Comparison of ENCODE assay signal across 23 cellular contexts in the genomic region with DNA sequence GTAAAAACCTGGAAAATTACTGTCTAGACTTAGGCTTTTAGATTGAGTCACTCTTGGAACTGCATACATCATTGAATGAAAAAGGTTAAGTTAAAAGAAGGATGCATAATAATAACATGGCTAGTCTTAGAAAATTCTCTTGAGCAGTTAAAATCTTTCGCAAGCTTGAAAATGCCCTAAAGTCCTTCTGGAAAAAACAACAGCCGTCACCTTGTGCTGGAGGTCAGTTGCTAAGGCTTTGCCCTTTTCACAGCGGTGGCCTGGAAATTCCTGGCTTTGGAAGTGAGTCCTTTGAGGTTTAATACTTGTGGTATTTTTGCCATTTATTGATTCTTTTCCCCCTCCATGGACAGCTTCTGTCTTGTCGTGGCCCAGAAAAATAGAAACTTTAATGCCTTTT. TPM values are rescaled to one million over a fixed set of nuclear protein-coding genes. Genes with fewer than 3 reads are reported as not detected.
"Had no signal": no experiment of that assay in that cellular context is flagged by ENCODE, and none has a peak within 500 bp of the region (broad histone marks: within the 10 kb centered on the region; RNA-seq: fewer than 3 reads in every experiment).

No MANE protein-coding gene starts in this region.

- H3K27ac Mint-ChIP-seq: activated CD4-positive, alpha-beta memory T cell treated with anti-CD3 and anti-CD28 coated beads for 36 hours; activated naive CD4-positive, alpha-beta T cell treated with anti-CD3 and anti-CD28 coated beads for 36 hours; activated naive CD8-positive, alpha-beta T cell treated with anti-CD3 and anti-CD28 coated beads, Interleukin-2, amount 10 ng/mL, durations not matched to agents 7 days and 5 days; activated T-cell treated with anti-CD3 and anti-CD28 coated beads, Interleukin-2, amount 50 U/mL, for 72 hours; effector memory CD8-positive, alpha-beta T cell; memory B cell; nephron progenitor cell; stimulated activated naive CD8-positive, alpha-beta T cell treated with anti-CD3 and anti-CD28 coated beads, Interleukin-15, Interleukin-2, amounts not matched to agents 100 ng/mL and 50 ng/mL, for 24 hours; T-helper 17 cell had no signal

- H2AFZ ChIP-seq: parathyroid adenoma had no signal

- H3K4me3 Mint-ChIP-seq: activated CD4-positive, alpha-beta memory T cell treated with anti-CD3 and anti-CD28 coated beads for 36 hours; activated naive CD4-positive, alpha-beta T cell treated with anti-CD3 and anti-CD28 coated beads for 36 hours; activated naive CD8-positive, alpha-beta T cell treated with anti-CD3 and anti-CD28 coated beads, Interleukin-2, amount 10 ng/mL, durations not matched to agents 7 days and 5 days; activated T-cell treated with anti-CD3 and anti-CD28 coated beads, Interleukin-2, amount 50 U/mL, for 72 hours; effector memory CD8-positive, alpha-beta T cell; memory B cell; nephron progenitor cell; stimulated activated naive CD8-positive, alpha-beta T cell treated with anti-CD3 and anti-CD28 coated beads, Interleukin-15, Interleukin-2, amounts not matched to agents 100 ng/mL and 50 ng/mL, for 24 hours; T-helper 17 cell had no signal

- H3K4me3 ChIP-seq: body of pancreas, esophagus squamous epithelium, gastroesophageal sphincter, tibial nerve, uterus had no signal

- H3K27ac ChIP-seq: body of pancreas, esophagus squamous epithelium, gastroesophageal sphincter, uterus had no signal

- H3K4me1 ChIP-seq: body of pancreas, esophagus squamous epithelium, gastroesophageal sphincter, uterus had no signal

- H3K27me3 ChIP-seq: body of pancreas, esophagus squamous epithelium, gastroesophageal sphincter, tibial nerve, uterus had no signal

- H3K79me2 ChIP-seq: parathyroid adenoma had no signal

- H3K9me3 Mint-ChIP-seq: activated naive CD4-positive, alpha-beta T cell treated with anti-CD3 and anti-CD28 coated beads for 36 hours; effector memory CD8-positive, alpha-beta T cell had no signal

- H3K4me1 Mint-ChIP-seq: activated naive CD8-positive, alpha-beta T cell treated with anti-CD3 and anti-CD28 coated beads, Interleukin-2, amount 10 ng/mL, durations not matched to agents 7 days and 5 days; memory B cell had no signal

- H3K36me3 Mint-ChIP-seq: activated CD4-positive, alpha-beta memory T cell treated with anti-CD3 and anti-CD28 coated beads for 36 hours; activated naive CD8-positive, alpha-beta T cell treated with anti-CD3 and anti-CD28 coated beads, Interleukin-2, amount 10 ng/mL, durations not matched to agents 7 days and 5 days; memory B cell had no signal

- H3K36me3 ChIP-seq: esophagus squamous epithelium, gastroesophageal sphincter, tibial nerve, uterus had no signal

- DNase-seq: activated CD4-positive, alpha-beta memory T cell treated with anti-CD3 and anti-CD28 coated beads for 36 hours; activated CD4-positive, alpha-beta T cell treated with anti-CD3 and anti-CD28 coated beads for 48 hours; activated effector memory CD4-positive, alpha-beta T cell treated with Interleukin-2 at 50 U/mL for 16 hours; activated naive CD4-positive, alpha-beta T cell treated with anti-CD3 and anti-CD28 coated beads for 36 hours; activated naive CD8-positive, alpha-beta T cell treated with anti-CD3 and anti-CD28 coated beads, Interleukin-2, amount 10 ng/mL, durations not matched to agents 7 days and 5 days; activated T-cell treated with anti-CD3 and anti-CD28 coated beads, Interleukin-2, amount 50 U/mL, for 72 hours; amygdala; body of pancreas; caudate nucleus; effector memory CD8-positive, alpha-beta T cell; esophagus squamous epithelium; islet precursor cell; left cardiac atrium; nephron progenitor cell; stimulated activated CD4-positive, alpha-beta T cell treated with anti-CD3 and anti-CD28 coated beads, Interleukin-12 subunit alpha, Interleukin-12 subunit beta, amount 100 ng/mL, for 4 hours; substantia nigra; T-helper 17 cell; uterus had no signal

- ATAC-seq: activated T-cell treated with anti-CD3 and anti-CD28 coated beads, Interleukin-2, amount 50 U/mL, for 72 hours; body of pancreas; effector memory CD8-positive, alpha-beta T cell; gastroesophageal sphincter; left cardiac atrium; T-helper 17 cell had no signal

- H3K9me3 ChIP-seq: body of pancreas, esophagus squamous epithelium, gastroesophageal sphincter, tibial nerve, uterus had no signal

RNA-seq across cellular contexts. Expression of gene FBLN1, which starts 17.4 kb away (rescaled TPM):
- total RNA-seq: activated CD4-positive, alpha-beta memory T cell treated with anti-CD3 and anti-CD28 coated beads for 36 hours; activated naive CD4-positive, alpha-beta T cell treated with anti-CD3 and anti-CD28 coated beads for 36 hours; activated naive CD8-positive, alpha-beta T cell treated with anti-CD3 and anti-CD28 coated beads, Interleukin-2, amount 10 ng/mL, durations not matched to agents 7 days and 5 days; activated T-cell treated with anti-CD3 and anti-CD28 coated beads, Interleukin-2, amount 50 U/mL, for 72 hours had no signal
